ENCODE assay signal across 9 cellular contexts in genomic region chrX:63349307-63349706, GRCh38. TPM values are rescaled to one million over a fixed set of nuclear protein-coding genes. Genes with fewer than 3 reads are reported as not detected.
DNase-seq lines count a peak whose midpoint lies in the region; ATAC-seq and TF ChIP-seq lines count a peak whose summit lies in the region.
"Had no signal": no experiment of that assay in that cellular context is flagged by ENCODE, and none has a peak within 500 bp of the region (broad histone marks: within the 10 kb centered on the region; RNA-seq: fewer than 3 reads in every experiment).

No MANE protein-coding gene starts in this region.

- TF ChIP-seq POLR2A in transverse colon (IDR thresholded peaks at IDR 0.05): no peak

- no peak for ATAC-seq in HG03565 (IDR thresholded peaks at IDR 0.05; ENCODE audit: unreplicated experiment)

- intact Hi-C loops in Calu3 (cut with micrococcal nuclease; ENCODE audit: unreplicated experiment) (no loop called here), transverse colon (cut with DNase I; ENCODE audit: low total_unique reads) (no loop called here)

- H3K27ac Mint-ChIP-seq in Calu3 (ENCODE audit: unreplicated experiment): peak overlapping the region; percentile 52

- no peaks in the 10 kb centered on the region for H3K27me3 Mint-ChIP-seq in Calu3 (ENCODE audit: unreplicated experiment)

- H3K9me3 ChIP-seq in HUES6 (ENCODE audit: control insufficient read depth, insufficient read depth, low read depth, low read length) (peaks cover 11% of the 10 kb centered on the region; the same call in 1 of the 2 replicates), SJCRH30 (replicated peaks) (no peaks in the 10 kb centered on the region), iPS-15b (ENCODE audit: control insufficient read depth, insufficient read depth, low read length) (peaks cover 3% of the 10 kb centered on the region), transverse colon (no peaks in the 10 kb centered on the region), right atrium auricular region (no peaks in the 10 kb centered on the region)

- in situ Hi-C loops in transverse colon (cut with MboI; ENCODE audit: low pct_ligation_motif_present in 1 of 4, low pct_unique_long_range_greater_than_20kb in 1 of 4, low sequenced_read_pairs in 3 of 4): no loop called here

- H3K9me3 Mint-ChIP-seq in Calu3 (ENCODE audit: low read depth, unreplicated experiment): no peaks in the 10 kb centered on the region

- 28 to 55% methylated on average over 3 of the region's 3 CpGs for WGBS in transverse colon (ENCODE audit: low coverage in 1 of 2), 2 donors

- DNase-seq in Calu3: no peak
- DNase-seq in SJCRH30: peak; percentile 49 to 68
- no peak for DNase-seq in transverse colon
- DNase-seq in substantia nigra (lab: John Stamatoyannopoulos, UW): no peak
- DNase-seq in right atrium auricular region (ENCODE audit: low spot score): no peak
- DNase-seq: GOT3 had no signal

- CTCF ChIA-PET in Calu3 (lab: Charles Lee): no interaction called here

- no TSS peak for BruUV-seq in Calu3 (replicated peaks; lab: Mats Ljungman, UMichigan)

- H3K4me1 ChIP-seq in HUES6 (ENCODE audit: control insufficient read depth, insufficient read depth, low read length) (peaks cover 5% of the 10 kb centered on the region; the same call in 1 of the 2 replicates), SJCRH30 (no peaks in the 10 kb centered on the region), iPS-15b (ENCODE audit: control insufficient read depth, insufficient read depth, low read length) (no peaks in the 10 kb centered on the region), transverse colon (peaks cover 0 to 10% (median 0%) of the 10 kb centered on the region in 4 donors), right atrium auricular region (no peaks in the 10 kb centered on the region)

- TF ChIP-seq EP300 in transverse colon (IDR thresholded peaks at IDR 0.05; ENCODE audit: low read depth): no peak

- H3K36me3 Mint-ChIP-seq in Calu3 (ENCODE audit: insufficient read depth, unreplicated experiment): peaks cover 26% of the 10 kb centered on the region

- peaks cover 15% of the 10 kb centered on the region for H3K4me1 Mint-ChIP-seq in Calu3 (ENCODE audit: low read depth, unreplicated experiment)

- H3K4me3 ChIP-seq in HUES6 (ENCODE audit: low read depth, low read length) (peak overlapping the region; percentile 88), SJCRH30 (peak overlapping the region; percentile 82), iPS-15b (ENCODE audit: low read depth, low read length) (peak overlapping the region; percentile 64), transverse colon (no peak overlapping the region), right atrium auricular region (no peak overlapping the region)

- TF ChIP-seq CTCF in Calu3 (IDR thresholded peaks at IDR 0.05; ENCODE audit: unreplicated experiment) (no peak), transverse colon (IDR thresholded peaks at IDR 0.05) (no peak), right atrium auricular region (IDR thresholded peaks at IDR 0.05) (no peak)

- peak overlapping the region; percentile 24 for H3K9ac ChIP-seq in HUES6 (ENCODE audit: low read length)
- H3K9ac ChIP-seq in iPS-15b (ENCODE audit: low read depth, low read length): no peak overlapping the region

- H3K36me3 ChIP-seq in HUES6 (ENCODE audit: control insufficient read depth, insufficient read depth, low read length): no peaks in the 10 kb centered on the region; the same call in 1 of the 2 replicates
- H3K36me3 ChIP-seq in SJCRH30: no peaks in the 10 kb centered on the region
- H3K36me3 ChIP-seq in iPS-15b (ENCODE audit: control insufficient read depth, insufficient read depth, low read length): no peaks in the 10 kb centered on the region
- H3K36me3 ChIP-seq in transverse colon: no peaks in the 10 kb centered on the region
- no peaks in the 10 kb centered on the region for H3K36me3 ChIP-seq in right atrium auricular region

- H3K27ac ChIP-seq in HUES6 (ENCODE audit: low read depth, low read length) (no peak overlapping the region), SJCRH30 (peak overlapping the region; percentile 48; the same call in 1 of the 2 replicates), transverse colon (no peak overlapping the region), substantia nigra (ENCODE audit: low read depth, low read length, poor library complexity, severe bottlenecking) (no peak overlapping the region), right atrium auricular region (no peak overlapping the region)

- peak overlapping the region; percentile 96 for H3K4me3 Mint-ChIP-seq in Calu3 (ENCODE audit: low read depth, unreplicated experiment)

- H3K27me3 ChIP-seq in HUES6 (ENCODE audit: control insufficient read depth, insufficient read depth, low read length): no peaks in the 10 kb centered on the region
- H3K27me3 ChIP-seq in SJCRH30: no peaks in the 10 kb centered on the region
- H3K27me3 ChIP-seq in iPS-15b (ENCODE audit: control insufficient read depth, insufficient read depth, low read length): no peaks in the 10 kb centered on the region
- no peaks in the 10 kb centered on the region for H3K27me3 ChIP-seq in transverse colon
- H3K27me3 ChIP-seq in right atrium auricular region: no peaks in the 10 kb centered on the region

RNA-seq across cellular contexts. Expression of gene SPIN4, which starts 1.8 kb away (rescaled TPM):
- total RNA-seq in Calu3 (2022) (17.2 and 18.4 TPM in 2 replicates), transverse colon (1 to 10 TPM; 1.5 to 4.4 (median 4.1) TPM), right atrium auricular region (under 1 TPM; 0.63 to 0.94 TPM)
- total RNA-seq in SJCRH30 (2014; rRNA removed; shearing (Covaris generic)): 31.1 and 36.0 TPM in 2 replicates

Comparison
In these comparisons a context has a peak if more than half of its experiments do, and no peak if none do; other contexts are left out.
1. DNase-seq: peak in SJCRH30 (2 of 2); none in Calu3 (single experiment), transverse colon (single experiment), substantia nigra (0 of 49) and right atrium auricular region (single experiment).
2. H3K4me3 ChIP-seq: peak in HUES6 (single experiment), SJCRH30 (single experiment) and iPS-15b (single experiment); none in transverse colon (0 of 4) and right atrium auricular region (0 of 2).